In genomic region chr1:234605983-234606730, GRCh38 we compare ENCODE assay signal across 1 cellular context.
TF ChIP-seq lines count a peak whose summit lies in the region.

No MANE protein-coding gene starts in this region.

TF ChIP-seq in HEK293, 187 proteins besides CTCF, POLR2A, EP300 and RAD21 (continued from another document and continues in another):
- TF ChIP-seq, protein P1, sequence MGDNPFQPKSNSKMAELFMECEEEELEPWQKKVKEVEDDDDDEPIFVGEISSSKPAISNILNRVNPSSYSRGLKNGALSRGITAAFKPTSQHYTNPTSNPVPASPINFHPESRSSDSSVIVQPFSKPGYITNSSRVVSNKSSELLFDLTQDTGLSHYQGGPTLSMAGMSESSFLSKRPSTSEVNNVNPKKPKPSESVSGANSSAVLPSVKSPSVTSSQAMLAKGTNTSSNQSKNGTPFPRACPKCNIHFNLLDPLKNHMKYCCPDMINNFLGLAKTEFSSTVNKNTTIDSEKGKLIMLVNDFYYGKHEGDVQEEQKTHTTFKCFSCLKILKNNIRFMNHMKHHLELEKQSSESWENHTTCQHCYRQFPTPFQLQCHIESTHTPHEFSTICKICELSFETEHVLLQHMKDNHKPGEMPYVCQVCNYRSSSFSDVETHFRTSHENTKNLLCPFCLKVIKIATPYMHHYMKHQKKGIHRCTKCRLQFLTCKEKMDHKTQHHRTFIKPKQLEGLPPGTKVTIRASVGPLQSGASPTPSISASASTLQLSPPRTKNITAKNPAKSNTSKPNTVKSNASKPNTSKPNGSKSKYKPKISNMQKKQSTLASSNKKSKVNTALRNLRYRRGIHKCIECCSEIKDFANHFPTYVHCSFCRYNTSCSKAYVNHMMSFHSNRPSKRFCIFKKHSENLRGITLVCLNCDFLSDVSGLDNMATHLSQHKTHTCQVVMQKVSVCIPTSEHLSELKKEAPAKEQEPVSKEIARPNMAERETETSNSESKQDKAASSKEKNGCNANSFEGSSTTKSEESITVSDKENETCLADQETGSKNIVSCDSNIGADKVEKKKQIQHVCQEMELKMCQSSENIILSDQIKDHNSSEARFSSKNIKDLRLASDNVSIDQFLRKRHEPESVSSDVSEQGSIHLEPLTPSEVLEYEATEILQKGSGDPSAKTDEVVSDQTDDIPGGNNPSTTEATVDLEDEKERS (tag by site-specific recombination; IDR thresholded peaks at IDR 0.05) = no peak
- TF ChIP-seq ZNF169 (tag by site-specific recombination; IDR thresholded peaks at IDR 0.05) (no peak), KLF16 (tag by site-specific recombination; IDR thresholded peaks at IDR 0.05) (peak; percentile 68), ZNF561 (tag by site-specific recombination; IDR thresholded peaks at IDR 0.05; ENCODE audit: borderline replicate concordance) (peak; percentile 81), ZNF660 (tag by site-specific recombination; IDR thresholded peaks at IDR 0.05) (no peak; the same call in 1 of the 2 replicates), ZNF16 (tag by site-specific recombination; IDR thresholded peaks at IDR 0.05; ENCODE audit: low read depth) (no peak), ZNF404 (tag by site-specific recombination; IDR thresholded peaks at IDR 0.05) (no peak), ZNF174 (tag by site-specific recombination; IDR thresholded peaks at IDR 0.05) (no peak), HOXA7 (CRISPR knock-in tag; IDR thresholded peaks at IDR 0.05; ENCODE audit: borderline replicate concordance) (no peak), SETDB1 (IDR thresholded peaks at IDR 0.05; ENCODE audit: insufficient read length, low read length) (no peak), ZNF37A (tag by site-specific recombination; IDR thresholded peaks at IDR 0.05) (no peak), ZFP41 (tag by site-specific recombination; IDR thresholded peaks at IDR 0.05; ENCODE audit: borderline replicate concordance) (no peak), ZNF677 (tag by site-specific recombination; IDR thresholded peaks at IDR 0.05) (no peak), ZNF785 (tag by site-specific recombination; IDR thresholded peaks at IDR 0.05) (no peak), ZNF132 (tag by site-specific recombination; IDR thresholded peaks at IDR 0.05; ENCODE audit: borderline replicate concordance) (no peak), REPIN1 (tag by site-specific recombination; IDR thresholded peaks at IDR 0.05; ENCODE audit: low read depth) (no peak), ZNF585B (tag by site-specific recombination; IDR thresholded peaks at IDR 0.05) (no peak), ZSCAN18 (tag by site-specific recombination; IDR thresholded peaks at IDR 0.05) (no peak), ZNF302 (tag by site-specific recombination; IDR thresholded peaks at IDR 0.05; ENCODE audit: low read depth) (no peak), IKZF3 (tag by site-specific recombination; IDR thresholded peaks at IDR 0.05) (peak; percentile 19; the same call in 1 of the 2 replicates), GLIS1 (tag by site-specific recombination; IDR thresholded peaks at IDR 0.05) (no peak), HIC1 (tag by site-specific recombination; IDR thresholded peaks at IDR 0.05) (peak; percentile 80; the same call in 1 of the 2 replicates), ZNF416 (tag by site-specific recombination; IDR thresholded peaks at IDR 0.05) (no peak), KLF7 (tag by site-specific recombination; IDR thresholded peaks at IDR 0.05; ENCODE audit: borderline replicate concordance) (no peak), ZNF148 (tag by site-specific recombination; IDR thresholded peaks at IDR 0.05; ENCODE audit: borderline replicate concordance) (no peak), ZNF791 (tag by site-specific recombination; IDR thresholded peaks at IDR 0.05) (no peak), ZNF837 (tag by site-specific recombination; IDR thresholded peaks at IDR 0.05) (no peak), ZNF76 (tag by site-specific recombination; IDR thresholded peaks at IDR 0.05; ENCODE audit: borderline replicate concordance, low read depth) (peak; percentile 65), ZNF513 (tag by site-specific recombination; IDR thresholded peaks at IDR 0.05) (no peak), PRDM1 (tag by site-specific recombination; IDR thresholded peaks at IDR 0.05) (no peak), ZNF560 (tag by site-specific recombination; IDR thresholded peaks at IDR 0.05; ENCODE audit: borderline replicate concordance) (no peak), ZNF48 (tag by site-specific recombination; IDR thresholded peaks at IDR 0.05) (no peak), ZBTB11 (tag by site-specific recombination; conservative IDR thresholded peaks at IDR 0.05; ENCODE audit: low read depth) (0 out of 2 replicates have a peak, but pooled peaks have one; percentile 15), ZNF514 (tag by site-specific recombination; IDR thresholded peaks at IDR 0.05) (no peak), ZNF2 (tag by site-specific recombination; IDR thresholded peaks at IDR 0.05) (peak; percentile 74), KLF9 (tag by site-specific recombination; IDR thresholded peaks at IDR 0.05; ENCODE audit: low read depth) (no peak), ZBTB7A (tag by site-specific recombination; IDR thresholded peaks at IDR 0.05; ENCODE audit: low read depth) (no peak), TSHZ1 (tag by site-specific recombination; IDR thresholded peaks at IDR 0.05; ENCODE audit: borderline replicate concordance) (no peak), ZNF580 (tag by site-specific recombination; IDR thresholded peaks at IDR 0.05) (no peak), ZNF239 (tag by site-specific recombination; IDR thresholded peaks at IDR 0.05) (no peak), MZF1 (tag by site-specific recombination; IDR thresholded peaks at IDR 0.05; ENCODE audit: borderline replicate concordance) (no peak), ZNF221 (tag by site-specific recombination; IDR thresholded peaks at IDR 0.05; ENCODE audit: borderline replicate concordance) (no peak), ZEB2 (tag by site-specific recombination; IDR thresholded peaks at IDR 0.05) (peak; percentile 78), ZNF341 (tag by site-specific recombination; IDR thresholded peaks at IDR 0.05; ENCODE audit: low read depth) (peak; percentile 98), ZNF521 (tag by site-specific recombination; IDR thresholded peaks at IDR 0.05) (no peak)
- TF ChIP-seq, protein P2, sequence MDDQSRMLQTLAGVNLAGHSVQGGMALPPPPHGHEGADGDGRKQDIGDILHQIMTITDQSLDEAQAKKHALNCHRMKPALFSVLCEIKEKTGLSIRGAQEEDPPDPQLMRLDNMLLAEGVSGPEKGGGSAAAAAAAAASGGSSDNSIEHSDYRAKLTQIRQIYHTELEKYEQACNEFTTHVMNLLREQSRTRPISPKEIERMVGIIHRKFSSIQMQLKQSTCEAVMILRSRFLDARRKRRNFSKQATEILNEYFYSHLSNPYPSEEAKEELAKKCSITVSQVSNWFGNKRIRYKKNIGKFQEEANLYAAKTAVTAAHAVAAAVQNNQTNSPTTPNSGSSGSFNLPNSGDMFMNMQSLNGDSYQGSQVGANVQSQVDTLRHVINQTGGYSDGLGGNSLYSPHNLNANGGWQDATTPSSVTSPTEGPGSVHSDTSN (CRISPR knock-in tag; IDR thresholded peaks at IDR 0.05) = no peak
